Comparison of ENCODE assay signal across 22 cellular contexts in the genomic region with DNA sequence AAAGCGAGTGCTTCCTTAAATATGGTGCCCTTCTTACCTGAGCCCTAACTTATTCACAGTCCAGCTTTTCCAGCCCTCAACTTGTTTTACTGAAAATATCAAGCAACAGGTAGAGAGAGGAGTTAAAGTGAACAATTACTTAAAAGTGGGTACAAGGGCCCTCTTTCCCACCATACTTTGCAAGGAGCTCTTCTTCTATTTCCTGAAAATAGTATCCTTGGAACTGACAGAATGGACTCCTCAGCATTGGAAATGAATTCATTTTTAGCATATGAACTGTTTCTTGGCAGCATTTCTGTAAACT.
DNase-seq lines count a peak whose midpoint lies in the region; ATAC-seq, FAIRE-seq and TF ChIP-seq lines count a peak whose summit lies in the region.
"Had no signal": no experiment of that assay in that cellular context is flagged by ENCODE, and none has a peak within 500 bp of the region (broad histone marks: within the 10 kb centered on the region; RNA-seq: fewer than 3 reads in every experiment).

No MANE protein-coding gene starts in this region.

- WGBS in upper lobe of left lung, 2 donors, result 48 to 88% methylated on average over 1 of the region's 1 CpG

- H3K4me3 Mint-ChIP-seq in MCF 10A (ENCODE audit: unreplicated experiment), result peak overlapping the region; percentile 63
- H3K4me3 Mint-ChIP-seq in activated T-helper 17 cell treated with anti-CD3 and anti-CD28 coated beads, Interleukin-2, amount 50 U/mL, for 72 hours, result no peak overlapping the region
- H3K4me3 Mint-ChIP-seq in T-helper 2 cell treated with Interferon-gamma antibody and Interleukin-4, amounts not matched to agents 5 μg/mL and 100 μg/mL, for 36 hours, result no peak overlapping the region
- H3K4me3 Mint-ChIP-seq: B cell; CD4-positive, CD25-positive, alpha-beta regulatory T cell had no signal

- H3K4me3 ChIP-seq in breast epithelium, result no peak overlapping the region
- H3K4me3 ChIP-seq in keratinocyte (ENCODE audit: control insufficient read depth in 2 of 3, extremely low read depth in 1 of 3, insufficient read depth in 2 of 3, low read depth in 1 of 3, low read length in 3 of 3), result no peak overlapping the region
- H3K4me3 ChIP-seq in upper lobe of left lung, result no peak overlapping the region
- H3K4me3 ChIP-seq: MG63, SJCRH30 had no signal

- no peaks in the 10 kb centered on the region for H3K9me3 Mint-ChIP-seq in MCF 10A (ENCODE audit: unreplicated experiment)
- H3K9me3 Mint-ChIP-seq in activated T-helper 17 cell treated with anti-CD3 and anti-CD28 coated beads, Interleukin-2, amount 50 U/mL, for 72 hours, result no peaks in the 10 kb centered on the region
- H3K9me3 Mint-ChIP-seq in T-helper 2 cell treated with Interferon-gamma antibody and Interleukin-4, amounts not matched to agents 5 μg/mL and 100 μg/mL, for 36 hours, result no peaks in the 10 kb centered on the region

- H3K36me3 ChIP-seq in breast epithelium (no peaks in the 10 kb centered on the region), keratinocyte (ENCODE audit: control insufficient read depth in 2 of 2, extremely low read depth in 1 of 2, insufficient read depth in 2 of 2, low read length in 2 of 2) (no peaks in the 10 kb centered on the region), upper lobe of left lung (no peaks in the 10 kb centered on the region)
- H3K36me3 ChIP-seq: MG63, SJCRH30 had no signal

- peak overlapping the region; percentile 73 for H3K9ac ChIP-seq in keratinocyte (ENCODE audit: control insufficient read depth, extremely low read depth, insufficient read depth, low read length)

- H3K9me1 ChIP-seq in keratinocyte (ENCODE audit: control insufficient read depth, extremely low read depth, insufficient read depth, low read length), result no peaks in the 10 kb centered on the region

- POLR2A ChIA-PET in MCF 10A (lab: Yijun Ruan, JAX), result interaction anchor here (0.6 to 1.6 kb wide), 6 partner anchors 59 to 208 kb away, joined by 3 to 10 read pairs (median 4); partner anchors contain the start of genes NKIRAS1 and RPL15

- CTCF ChIA-PET in MCF 10A (lab: Yijun Ruan, JAX), result interaction anchor here (0.7 to 0.9 kb wide), 3 partner anchors 14 to 942 kb away, joined by 3 to 4 read pairs (median 3); no protein-coding TSS in a partner anchor

- H3K36me3 Mint-ChIP-seq in MCF 10A (ENCODE audit: insufficient read depth, unreplicated experiment), result peaks cover 4% of the 10 kb centered on the region
- no peaks in the 10 kb centered on the region for H3K36me3 Mint-ChIP-seq in activated T-helper 17 cell treated with anti-CD3 and anti-CD28 coated beads, Interleukin-2, amount 50 U/mL, for 72 hours (ENCODE audit: low read depth)
- no peaks in the 10 kb centered on the region for H3K36me3 Mint-ChIP-seq in T-helper 2 cell treated with Interferon-gamma antibody and Interleukin-4, amounts not matched to agents 5 μg/mL and 100 μg/mL, for 36 hours (ENCODE audit: low read depth)
- H3K36me3 Mint-ChIP-seq: CD4-positive, CD25-positive, alpha-beta regulatory T cell had no signal

- no TSS peak for BruUV-seq in MCF 10A (replicated peaks; lab: Mats Ljungman, UMichigan)

- FAIRE-seq in keratinocyte (lab: Jason Lieb, UNC), result no peak
- FAIRE-seq: HTR-8/SVneo had no signal

- dilution Hi-C loops in keratinocyte (cut with MboI; ENCODE audit: extremely low pct_ligation_motif_present, low sequenced_read_pairs), result no loop called here

- H3K4me2 ChIP-seq in keratinocyte (ENCODE audit: control insufficient read depth, extremely low read depth, insufficient read depth, low read depth, low read length), result peak overlapping the region; percentile 82

- no peak for TF ChIP-seq EP300 in upper lobe of left lung (IDR thresholded peaks at IDR 0.05)

- no peak for ATAC-seq in activated T-helper 17 cell treated with anti-CD3 and anti-CD28 coated beads, Interleukin-2, amount 50 U/mL, for 72 hours (replicated peaks)
- ATAC-seq in upper lobe of left lung (ENCODE audit: low FRiP score in 2 of 2), result no peak

- DNase-seq in MCF 10A (ENCODE audit: unreplicated experiment), result no peak
- DNase-seq in breast epithelium (ENCODE audit: low spot score in 2 of 2), result no peak
- DNase-seq in keratinocyte (ENCODE audit: low read depth, low spot score), result no peak
- DNase-seq in upper lobe of left lung, result no peak
- DNase-seq in SKM-1 (lab: John Stamatoyannopoulos, UW; ENCODE audit: unreplicated experiment), result no peak
- no peak for DNase-seq in NCI-H2196 (lab: John Stamatoyannopoulos, UW; ENCODE audit: unreplicated experiment)
- DNase-seq in T-helper 2 cell treated with Interferon-gamma antibody and Interleukin-4, amounts not matched to agents 5 μg/mL and 100 μg/mL, for 36 hours (ENCODE audit: low spot score), result no peak
- DNase-seq: Caco-2; CD4-positive, CD25-positive, alpha-beta regulatory T cell; GF-D8; H7; IMR-90; MG63; NCI-H1048; NCI-H146; NCI-H2171; NCI-H446 treated with DMSO at 0.1 percent for 48 hours; NK-92 treated with Interleukin-12 subunit alpha and Interleukin-12 subunit beta, amount 100 ng/mL, for 24 hours; SJCRH30 had no signal

- no peaks in the 10 kb centered on the region for H3K79me2 ChIP-seq in keratinocyte (ENCODE audit: control insufficient read depth, insufficient read depth, low read length)

- no peak for TF ChIP-seq CTCF in MCF 10A (IDR thresholded peaks at IDR 0.05; ENCODE audit: unreplicated experiment)
- TF ChIP-seq CTCF in breast epithelium (IDR thresholded peaks at IDR 0.05), result no peak
- no peak for TF ChIP-seq CTCF in keratinocyte (optimal IDR thresholded peaks at IDR 0.05 in 1 of 3, IDR thresholded peaks at IDR 0.05 in 1 of 3, conservative IDR thresholded peaks at IDR 0.05 in 1 of 3; ENCODE audit: extremely low read depth in 1 of 3, insufficient read depth in 2 of 3, low read length in 3 of 3)
- no peak for TF ChIP-seq CTCF in upper lobe of left lung (IDR thresholded peaks at IDR 0.05)

- H3K27me3 ChIP-seq in breast epithelium (no peaks in the 10 kb centered on the region), keratinocyte (ENCODE audit: control insufficient read depth, extremely low read depth, insufficient read depth, low read length) (no peaks in the 10 kb centered on the region), upper lobe of left lung (no peaks in the 10 kb centered on the region)
- H3K27me3 ChIP-seq: MG63, SJCRH30 had no signal

- peaks cover 27% of the 10 kb centered on the region for H3K4me1 Mint-ChIP-seq in MCF 10A (ENCODE audit: insufficient read depth, unreplicated experiment)
- peaks cover 5% of the 10 kb centered on the region for H3K4me1 Mint-ChIP-seq in activated T-helper 17 cell treated with anti-CD3 and anti-CD28 coated beads, Interleukin-2, amount 50 U/mL, for 72 hours
- peaks cover 9% of the 10 kb centered on the region for H3K4me1 Mint-ChIP-seq in T-helper 2 cell treated with Interferon-gamma antibody and Interleukin-4, amounts not matched to agents 5 μg/mL and 100 μg/mL, for 36 hours (ENCODE audit: low read depth)

- no peaks in the 10 kb centered on the region for H3K27me3 Mint-ChIP-seq in MCF 10A (ENCODE audit: insufficient read depth, unreplicated experiment)
- H3K27me3 Mint-ChIP-seq in activated T-helper 17 cell treated with anti-CD3 and anti-CD28 coated beads, Interleukin-2, amount 50 U/mL, for 72 hours, result peaks cover 13% of the 10 kb centered on the region
- H3K27me3 Mint-ChIP-seq in T-helper 2 cell treated with Interferon-gamma antibody and Interleukin-4, amounts not matched to agents 5 μg/mL and 100 μg/mL, for 36 hours (ENCODE audit: low read depth), result peaks cover 20% of the 10 kb centered on the region
- H3K27me3 Mint-ChIP-seq: B cell had no signal

- no peak overlapping the region for H3K27ac ChIP-seq in breast epithelium
- H3K27ac ChIP-seq in keratinocyte (ENCODE audit: control insufficient read depth, insufficient read depth, low read length), result peak overlapping the region; percentile 86
- peak overlapping the region; percentile 69 to 79 (median 74) for H3K27ac ChIP-seq in upper lobe of left lung
- H3K27ac ChIP-seq: SJCRH30 had no signal

- no peak for TF ChIP-seq POLR2A in breast epithelium (IDR thresholded peaks at IDR 0.05)
- TF ChIP-seq POLR2A in upper lobe of left lung (IDR thresholded peaks at IDR 0.05), result no peak

- no peaks in the 10 kb centered on the region for H3K9me3 ChIP-seq in breast epithelium
- H3K9me3 ChIP-seq in keratinocyte (ENCODE audit: control insufficient read depth, low read depth, low read length), result no peaks in the 10 kb centered on the region
- H3K9me3 ChIP-seq in upper lobe of left lung, result no peaks in the 10 kb centered on the region
- H3K9me3 ChIP-seq: Caco-2, MG63, SJCRH30 had no signal

- peak overlapping the region; percentile 32 for H2AFZ ChIP-seq in keratinocyte (ENCODE audit: control insufficient read depth, low read length)

- H3K27ac Mint-ChIP-seq in MCF 10A (ENCODE audit: low read depth, unreplicated experiment), result peak overlapping the region; percentile 83
- H3K27ac Mint-ChIP-seq in activated T-helper 17 cell treated with anti-CD3 and anti-CD28 coated beads, Interleukin-2, amount 50 U/mL, for 72 hours, result peak overlapping the region; percentile 71
- no peak overlapping the region for H3K27ac Mint-ChIP-seq in T-helper 2 cell treated with Interferon-gamma antibody and Interleukin-4, amounts not matched to agents 5 μg/mL and 100 μg/mL, for 36 hours
- H3K27ac Mint-ChIP-seq: B cell had no signal

- no peaks in the 10 kb centered on the region for H3K4me1 ChIP-seq in breast epithelium
- H3K4me1 ChIP-seq in keratinocyte (ENCODE audit: control insufficient read depth, extremely low read depth, insufficient read depth, low read length), result peaks cover 39% of the 10 kb centered on the region
- H3K4me1 ChIP-seq in upper lobe of left lung, result peaks cover 18 to 36% (median 28%) of the 10 kb centered on the region in 4 donors

- no peaks in the 10 kb centered on the region for H4K20me1 ChIP-seq in keratinocyte (ENCODE audit: control insufficient read depth, extremely low read depth, insufficient read depth, low read length)

- intact Hi-C loops in MCF 10A (cut with micrococcal nuclease), result loop anchor here (2.0 to 5.0 kb wide), 3 partner anchors 55 to 161 kb away; no protein-coding TSS in a partner anchor
- intact Hi-C loops in breast epithelium (cut with DNase I; ENCODE audit: low total_unique reads), result no loop called here

Comparison
In these comparisons a context has a peak if more than half of its experiments do, and no peak if none do; other contexts are left out.
1. H3K27ac ChIP-seq: peak in keratinocyte (single experiment) and upper lobe of left lung (4 of 4); none in breast epithelium (0 of 2).